Comparison of ENCODE assay signal across 9 cellular contexts in the genomic region with DNA sequence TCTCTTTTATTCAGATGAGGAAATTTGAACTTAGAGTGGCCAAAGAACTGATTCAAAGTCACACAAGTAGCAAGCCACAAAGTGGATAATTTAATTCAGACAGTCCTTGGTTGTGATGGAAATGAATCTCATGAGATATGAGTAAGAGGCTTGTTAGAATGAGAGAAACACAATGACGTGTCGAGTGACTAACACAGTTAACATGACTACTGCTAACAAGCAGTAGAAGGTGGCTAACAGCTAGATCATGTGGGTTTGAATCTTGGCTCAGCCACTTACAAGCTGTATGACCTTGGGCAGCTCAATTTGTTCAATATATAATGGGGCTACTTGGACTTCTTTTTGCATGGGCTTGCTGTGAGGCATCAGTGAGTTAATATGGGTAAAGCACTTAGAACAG.
DNase-seq lines count a peak whose midpoint lies in the region; ATAC-seq and TF ChIP-seq lines count a peak whose summit lies in the region.
"Had no signal": no experiment of that assay in that cellular context is flagged by ENCODE, and none has a peak within 500 bp of the region (broad histone marks: within the 10 kb centered on the region; RNA-seq: fewer than 3 reads in every experiment).

No MANE protein-coding gene starts in this region.

- no peak for ATAC-seq in GM18867 (IDR thresholded peaks at IDR 0.05; ENCODE audit: unreplicated experiment)
- no peak for ATAC-seq in omental fat pad (ENCODE audit: low FRiP score)

- H2BK5ac ChIP-seq in mesenchymal stem cell (ENCODE audit: low read depth, low read length, poor library complexity, severe bottlenecking) = no peak overlapping the region

- no peak overlapping the region for H3K4ac ChIP-seq in mesenchymal stem cell (ENCODE audit: low read depth in 1 of 2, low read length in 2 of 2)

- no peak overlapping the region for H3K4me2 ChIP-seq in mesenchymal stem cell (ENCODE audit: low read length, poor library complexity, severe bottlenecking)

- WGBS in mesenchymal stem cell = 51% methylated on average over 2 of the region's 2 CpGs

- H3K27me3 ChIP-seq in mesenchymal stem cell (ENCODE audit: control insufficient read depth in 1 of 2, insufficient read depth in 1 of 2, low read length in 2 of 2) = no peaks in the 10 kb centered on the region

- H4K8ac ChIP-seq in mesenchymal stem cell (ENCODE audit: low read length) = no peak overlapping the region

- DNase-seq in AG20443 (ENCODE audit: low spot score) (peak; percentile 70), HPDE6-E6E7 (ENCODE audit: extremely low spot score) (peak; percentile 49), astrocyte of the cerebellum (ENCODE audit: low read depth) (peak; percentile 98), mesenchymal stem cell (peak; percentile 85), NCI-H1930 (lab: John Stamatoyannopoulos, UW) (no peak), GM13977 (ENCODE audit: low spot score) (no peak), omental fat pad (ENCODE audit: low spot score) (no peak)
- DNase-seq: NCI-H510A treated with DMSO at 0.1 percent for 48 hours had no signal

- H4K91ac ChIP-seq in mesenchymal stem cell (ENCODE audit: low read length) = no peak overlapping the region

- H3K14ac ChIP-seq in mesenchymal stem cell (ENCODE audit: low read length in 2 of 2) = no peak overlapping the region

- in situ Hi-C loops in astrocyte of the cerebellum (cut with HindIII; ENCODE audit: low sequenced_read_pairs) (no loop called here), GM13977 (cut with MboI; ENCODE audit: low pct_unique_long_range_greater_than_20kb, low sequenced_read_pairs, unreplicated experiment) (no loop called here)

- no peak overlapping the region for H2BK120ac ChIP-seq in mesenchymal stem cell (ENCODE audit: low read depth, low read length)

- H3K4me3 ChIP-seq in astrocyte of the cerebellum (ENCODE audit: low read depth, low read length) (no peak overlapping the region), mesenchymal stem cell (ENCODE audit: insufficient read depth in 1 of 2, low read depth in 1 of 2, low read length in 2 of 2) (no peak overlapping the region)

- no peak overlapping the region for H2BK12ac ChIP-seq in mesenchymal stem cell (ENCODE audit: low read length in 2 of 2)

- H3K79me1 ChIP-seq in mesenchymal stem cell (replicated peaks; ENCODE audit: low read length, poor library complexity, severe bottlenecking) = no peaks in the 10 kb centered on the region

- H3K23ac ChIP-seq in mesenchymal stem cell (ENCODE audit: low read length in 2 of 2) = no peak overlapping the region

- H2BK15ac ChIP-seq in mesenchymal stem cell (ENCODE audit: low read depth, poor library complexity, severe bottlenecking) = no peak overlapping the region

- H3K4me1 ChIP-seq in mesenchymal stem cell (ENCODE audit: control insufficient read depth, insufficient read depth, low read depth, low read length) = peaks cover 6% of the 10 kb centered on the region

- H2AK5ac ChIP-seq in mesenchymal stem cell (ENCODE audit: low read length, severe bottlenecking) = no peak overlapping the region

- H3K36me3 ChIP-seq in mesenchymal stem cell (ENCODE audit: control insufficient read depth in 1 of 2, insufficient read depth in 2 of 2, low read depth in 1 of 2, low read length in 2 of 2) = no peaks in the 10 kb centered on the region

- H3K9me3 ChIP-seq in mesenchymal stem cell (ENCODE audit: control insufficient read depth, low read length) = peaks cover 7% of the 10 kb centered on the region

- peak overlapping the region; percentile 76 for H3K9ac ChIP-seq in mesenchymal stem cell (ENCODE audit: low read length)

- H3K18ac ChIP-seq in mesenchymal stem cell (ENCODE audit: low read depth in 1 of 2, low read length in 2 of 2) = no peak overlapping the region

- TF ChIP-seq CTCF in astrocyte of the cerebellum (IDR thresholded peaks at IDR 0.05; ENCODE audit: low read depth, low read length, missing control alignments) (no peak), GM13977 (IDR thresholded peaks at IDR 0.05; ENCODE audit: extremely low read depth, insufficient read depth, missing control alignments) (no peak), omental fat pad (IDR thresholded peaks at IDR 0.05) (no peak)

- no peak overlapping the region for H2AFZ ChIP-seq in mesenchymal stem cell (ENCODE audit: low read depth, low read length)

- H3K27ac ChIP-seq in mesenchymal stem cell (ENCODE audit: low read length, poor library complexity, severe bottlenecking) = no peak overlapping the region

Comparison
In these comparisons a context has a peak if more than half of its experiments do, and no peak if none do; other contexts are left out.
1. DNase-seq: peak in AG20443 (single experiment), HPDE6-E6E7 (single experiment), astrocyte of the cerebellum (single experiment) and mesenchymal stem cell (single experiment); none in NCI-H1930 (0 of 2), GM13977 (single experiment) and omental fat pad (single experiment).